In the genomic region with DNA sequence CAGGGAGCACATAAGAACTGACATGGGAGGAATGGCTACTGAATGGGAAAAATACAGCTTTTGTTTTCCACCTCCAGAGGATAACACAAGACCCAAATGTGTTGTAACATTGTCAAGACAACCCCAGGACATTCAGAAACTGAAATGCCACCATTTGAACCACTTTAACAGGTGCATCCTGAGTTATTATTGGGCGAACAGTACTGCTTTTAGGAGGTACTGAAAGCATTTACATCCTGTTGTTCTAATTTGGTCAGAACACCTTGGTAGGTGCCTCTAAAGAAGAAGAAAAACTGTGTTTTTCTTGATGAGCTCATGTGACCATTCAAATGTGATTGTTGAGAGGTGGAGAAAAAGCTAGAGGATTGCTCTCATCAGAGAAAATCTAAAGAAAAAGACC, we compare ENCODE assay signal across 11 cellular contexts. TPM values are rescaled to one million over a fixed set of nuclear protein-coding genes. Genes with fewer than 3 reads are reported as not detected.
DNase-seq lines count a peak whose midpoint lies in the region; ATAC-seq, FAIRE-seq and TF ChIP-seq lines count a peak whose summit lies in the region.
"Had no signal": no experiment of that assay in that cellular context is flagged by ENCODE, and none has a peak within 500 bp of the region (broad histone marks: within the 10 kb centered on the region; RNA-seq: fewer than 3 reads in every experiment).

No MANE protein-coding gene starts in this region.

- H3K9me3 ChIP-seq in right cardiac atrium (ENCODE audit: control insufficient read depth, low read length): no peaks in the 10 kb centered on the region
- H3K9me3 ChIP-seq: breast epithelium had no signal

- WGBS in right cardiac atrium: 84% methylated on average over 1 of the region's 1 CpG

- ATAC-seq in GM19452 (IDR thresholded peaks at IDR 0.05; ENCODE audit: unreplicated experiment) (peak; percentile 84), HG02870 (IDR thresholded peaks at IDR 0.05; ENCODE audit: unreplicated experiment) (peak; percentile 85), HG03521 (IDR thresholded peaks at IDR 0.05; ENCODE audit: unreplicated experiment) (peak; percentile 86), right cardiac atrium (no peak)

- peak; percentile 78 for FAIRE-seq in GM12892 (lab: Jason Lieb, UNC)

- no peaks in the 10 kb centered on the region for H3K4me1 ChIP-seq in right cardiac atrium (ENCODE audit: control insufficient read depth, insufficient read depth, low read length)
- H3K4me1 ChIP-seq: breast epithelium had no signal

- no peak for TF ChIP-seq POLR2A in GM12892 (IDR thresholded peaks at IDR 0.05; ENCODE audit: low read depth, low read length)

- no peak overlapping the region for H3K4me3 ChIP-seq in right cardiac atrium (ENCODE audit: low read length)
- H3K4me3 ChIP-seq: breast epithelium had no signal

- no peak for DNase-seq in GM12892 (ENCODE audit: insufficient read length)
- no peak for DNase-seq in activated gamma-delta T cell (lab: John Stamatoyannopoulos, UW)
- DNase-seq in right cardiac atrium: no peak
- DNase-seq in HCEC 1CT: no peak
- DNase-seq in COR-L47 (lab: John Stamatoyannopoulos, UW): no peak
- DNase-seq: activated T-cell treated with anti-CD3 and anti-CD28 coated beads, Interleukin-2, amount 50 U/mL, for 24 hours; NCI-H1436 had no signal

- intact Hi-C loops in right cardiac atrium (cut with DNase I): no loop called here

- no peaks in the 10 kb centered on the region for H3K27me3 ChIP-seq in right cardiac atrium (ENCODE audit: control insufficient read depth, insufficient read depth)
- H3K27me3 ChIP-seq: breast epithelium had no signal

- no peak overlapping the region for H3K27ac ChIP-seq in right cardiac atrium (ENCODE audit: low read length)

RNA-seq across cellular contexts. Expression of a gene that starts 6.4 kb away (rescaled TPM):
- 74.8 TPM for polyA plus RNA-seq in GM12892 (2012; ENCODE audit: missing spikeins)
- total RNA-seq in right cardiac atrium: 10 to 100 TPM; 47.0 to 59.5 (median 57.4) TPM
- polyA plus RNA-seq in right cardiac atrium: 38.2 TPM

Comparison
In these comparisons a context has a peak if more than half of its experiments do, and no peak if none do; other contexts are left out.
1. ATAC-seq: peak in GM19452 (single experiment), HG02870 (single experiment) and HG03521 (single experiment); none in right cardiac atrium (0 of 2).